ENCODE assay signal across 18 cellular contexts in the genomic region with DNA sequence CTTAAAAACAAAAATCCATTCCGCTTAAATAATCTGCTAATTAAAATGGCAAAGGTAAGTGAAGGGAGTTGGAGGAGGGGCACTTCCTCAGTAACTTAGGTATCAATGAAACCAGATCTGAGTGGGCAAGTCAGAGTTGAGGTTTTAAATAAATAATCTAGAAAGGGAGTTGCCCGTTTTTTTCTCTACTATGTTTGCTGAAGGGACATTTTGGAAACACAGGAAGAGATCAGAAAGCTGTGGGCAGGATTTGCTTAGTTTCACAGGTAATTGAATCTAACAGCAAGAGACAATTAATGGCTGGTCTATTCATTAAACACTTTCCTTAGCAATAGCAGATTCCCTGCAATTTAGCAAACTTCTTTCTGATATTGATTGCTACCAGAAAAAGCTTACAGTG.
"Had no signal": no experiment of that assay in that cellular context is flagged by ENCODE, and none has a peak within 500 bp of the region (broad histone marks: within the 10 kb centered on the region; RNA-seq: fewer than 3 reads in every experiment).

No MANE protein-coding gene starts in this region.

- H3K36me3 Mint-ChIP-seq: activated naive CD8-positive, alpha-beta T cell; natural killer cell had no signal

- DNase-seq: activated CD4-positive, alpha-beta T cell treated with anti-CD3 and anti-CD28 coated beads for 4 hours; activated CD4-positive, alpha-beta T cell treated with anti-CD3 and anti-CD28 coated beads, Interleukin-2, amount 50 U/mL, for 48 hours; activated CD8-positive, alpha-beta memory T cell treated with anti-CD3 and anti-CD28 coated beads for 24 hours; activated effector memory CD4-positive, alpha-beta T cell treated with Interleukin-2 at 50 U/mL for 16 hours; activated naive CD4-positive, alpha-beta T cell treated with Interleukin-2 at 50 U/mL for 16 hours; anterior cingulate cortex; dermis blood vessel endothelial cell; effector CD4-positive, alpha-beta T cell; esophagus squamous epithelium; foreskin melanocyte; heart right ventricle; left lung; mesendoderm; natural killer cell; stimulated activated CD4-positive, alpha-beta T cell treated with anti-CD3 and anti-CD28 coated beads, Interleukin-2, amount 100 ng/mL, for 48 hours; stimulated activated naive CD4-positive, alpha-beta T cell treated with Interleukin-2 at 50 U/mL for 16 hours had no signal

- H3K27me3 Mint-ChIP-seq: activated naive CD8-positive, alpha-beta T cell; central memory CD8-positive, alpha-beta T cell had no signal

- H3K27ac Mint-ChIP-seq: activated naive CD8-positive, alpha-beta T cell had no signal

- H3K9me3 Mint-ChIP-seq: central memory CD8-positive, alpha-beta T cell had no signal

- ATAC-seq: heart right ventricle, left lung, natural killer cell had no signal

- H3K4me3 Mint-ChIP-seq: activated naive CD8-positive, alpha-beta T cell; central memory CD8-positive, alpha-beta T cell; natural killer cell had no signal
